ENCODE assay signal across 9 cellular contexts in the genomic region with DNA sequence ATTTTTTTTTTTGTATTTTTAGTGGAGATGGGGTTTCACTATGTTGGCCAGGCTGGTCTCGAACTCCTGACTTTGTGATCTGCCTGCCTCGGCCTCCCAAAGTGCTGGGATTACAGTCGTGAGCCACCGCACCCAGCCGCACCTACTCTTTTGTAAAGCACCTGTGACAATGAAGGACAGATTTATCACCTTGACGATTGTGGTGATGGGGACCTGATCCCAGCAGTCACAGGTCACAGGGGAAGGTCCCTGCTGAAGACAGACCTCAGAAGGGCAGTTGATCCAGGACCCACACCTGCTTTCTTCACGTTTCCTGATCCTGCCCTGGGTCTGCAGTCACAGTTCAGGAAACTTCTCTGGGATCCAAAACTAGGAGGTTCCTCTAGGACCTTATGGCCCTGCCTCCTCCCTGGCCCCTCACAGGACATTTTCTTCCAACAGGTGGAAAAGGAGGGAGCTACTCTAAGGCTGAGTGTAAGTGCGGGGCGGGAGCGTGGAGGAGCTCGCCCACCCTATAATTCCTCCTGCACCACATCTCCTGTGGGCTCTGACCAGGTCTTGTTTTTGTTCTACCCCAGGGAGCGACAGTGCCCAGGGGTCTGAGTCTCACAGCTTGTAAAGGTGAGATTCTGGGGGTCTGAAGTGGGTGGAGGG. TPM values are rescaled to one million over a fixed set of nuclear protein-coding genes. Genes with fewer than 3 reads are reported as not detected.
DNase-seq lines count a peak whose midpoint lies in the region; ATAC-seq, FAIRE-seq and TF ChIP-seq lines count a peak whose summit lies in the region.
"Had no signal": no experiment of that assay in that cellular context is flagged by ENCODE, and none has a peak within 500 bp of the region (broad histone marks: within the 10 kb centered on the region; RNA-seq: fewer than 3 reads in every experiment).

No MANE protein-coding gene starts in this region.

- DNase-seq in stimulated activated CD4-positive, alpha-beta T cell treated with anti-CD3 and anti-CD28 coated beads, Interleukin-15, amount 100 ng/mL, for 24 hours, result peak; percentile 34
- DNase-seq in stimulated activated CD4-positive, alpha-beta T cell treated with anti-CD3 and anti-CD28 coated beads, Interleukin-2, amount 100 ng/mL, for 48 hours, result no peak
- no peak for DNase-seq in GM12878 (ENCODE audit: low read depth, low spot score)
- DNase-seq in pons (ENCODE audit: low spot score), result no peak
- no peak for DNase-seq in adrenal gland
- DNase-seq in cerebellar cortex (ENCODE audit: low spot score), result no peak
- DNase-seq: retina had no signal

- no TSS peak for BruUV-seq in GM12878 (replicated peaks; lab: Mats Ljungman, UMichigan)

- H3K9me3 ChIP-seq in GM12878 (replicated peaks; ENCODE audit: control insufficient read depth, insufficient read depth, low read length), result no peaks in the 10 kb centered on the region
- H3K9me3 ChIP-seq in adrenal gland (replicated peaks in 1 of 3), result no peaks in the 10 kb centered on the region

- FAIRE-seq in GM12878 (lab: Jason Lieb, UNC), result no peak

- peaks cover 17% of the 10 kb centered on the region for H3K36me3 Mint-ChIP-seq in nephron (ENCODE audit: low read depth)

- CTCF ChIA-PET in GM12878 (lab: Yijun Ruan, JAX), result interaction anchor here (0.6 to 8.0 kb wide), 9 partner anchors 8 to 695 kb away, joined by 3 to 93 read pairs (median 4); no protein-coding TSS in a partner anchor

- peak overlapping the region; percentile 3; the same call in 1 of the 2 replicates for H3K9ac ChIP-seq in GM12878 (ENCODE audit: control insufficient read depth, insufficient read depth, low read length)

- WGBS in GM12878 (ENCODE audit: insufficient coverage, insufficient replicate concordance, low lambda C conversion rate, missing lambda C conversion rate), result 8% methylated on average over 12 of the region's 12 CpGs
- WGBS in adrenal gland, 4 donors, result 75 to 92% (median 81%) methylated on average over 11 to 12 of the region's 12 CpGs

- peaks cover 34% of the 10 kb centered on the region for H3K79me2 ChIP-seq in GM12878 (ENCODE audit: control insufficient read depth, insufficient read depth, low read length)

- no peaks in the 10 kb centered on the region for H3K9me3 Mint-ChIP-seq in nephron

- SMC1A ChIA-PET in GM12878 (lab: Charles Lee; ENCODE audit: uncharacterized antibody, unreplicated experiment), result interaction anchor here (1.2 to 6.0 kb wide), 5 partner anchors 10 to 40 kb away, joined by 4 to 49 read pairs (median 14); no protein-coding TSS in a partner anchor

- intact Hi-C loops in GM12878 (cut with micrococcal nuclease; ENCODE audit: unreplicated experiment), result no loop called here
- intact Hi-C loops in adrenal gland (cut with DNase I), result no loop called here

- peaks cover 4% of the 10 kb centered on the region for H4K20me1 ChIP-seq in GM12878 (ENCODE audit: control insufficient read depth, insufficient read depth)

- H3K27me3 ChIP-seq in GM12878 (replicated peaks in 1 of 2; ENCODE audit: control insufficient read depth in 2 of 2, insufficient read depth in 2 of 2, low read length in 1 of 2) (no peaks in the 10 kb centered on the region), adrenal gland (no peaks in the 10 kb centered on the region)

- in situ Hi-C loops in GM12878 (cut with MboI), result loop anchor here (5.0 kb wide), 1 partner anchor 40 kb away; no protein-coding TSS in a partner anchor

- RAD21 ChIA-PET in GM12878 (lab: Charles Lee; ENCODE audit: unreplicated experiment), result interaction anchor here (1.1 to 3.5 kb wide), 4 partner anchors 24 to 50 kb away, joined by 4 to 21 read pairs (median 12); no protein-coding TSS in a partner anchor

- H3K27me3 Mint-ChIP-seq in nephron (ENCODE audit: low read depth), result peaks cover 11% of the 10 kb centered on the region

- POLR2A ChIA-PET in GM12878 (lab: Charles Lee), result interaction anchor here (0.6 to 2.7 kb wide), 4 partner anchors 24 to 657 kb away, joined by 3 to 9 read pairs (median 8); no protein-coding TSS in a partner anchor

- no peak for ATAC-seq in GM12878
- ATAC-seq in HG02759 (IDR thresholded peaks at IDR 0.05; ENCODE audit: unreplicated experiment), result no peak

- H3K4me3 Mint-ChIP-seq in nephron, result peak overlapping the region; percentile 67 to 73 (median 72)

- H3K4me3 ChIP-seq in GM12878, result peak overlapping the region; percentile 94
- H3K4me3 ChIP-seq in adrenal gland, result peak overlapping the region in 1 of 4 donors; percentile 93

- no peak for TF ChIP-seq EP300 in GM12878 (IDR thresholded peaks at IDR 0.05; ENCODE audit: borderline replicate concordance in 1 of 2, control insufficient read depth in 1 of 2, low read depth in 2 of 2, low read length in 2 of 2)

- H3K36me3 ChIP-seq in GM12878 (ENCODE audit: control insufficient read depth in 2 of 2, insufficient read depth in 2 of 2, low read length in 1 of 2) (peaks cover 20 to 37% of the 10 kb centered on the region in 2 experiments), adrenal gland (replicated peaks in 1 of 2) (peaks cover 0 to 39% of the 10 kb centered on the region in 2 donors)

- H2AFZ ChIP-seq in GM12878 (ENCODE audit: control insufficient read depth, low read depth, low read length), result no peak overlapping the region

- no peak overlapping the region for H3K27ac Mint-ChIP-seq in nephron

- H3K27ac ChIP-seq in GM12878 (ENCODE audit: control insufficient read depth, insufficient read depth), result no peak overlapping the region
- H3K27ac ChIP-seq in adrenal gland, result no peak overlapping the region

- H3K4me1 Mint-ChIP-seq in nephron, result peaks cover 20% of the 10 kb centered on the region

- H3K4me1 ChIP-seq in GM12878 (ENCODE audit: control insufficient read depth, insufficient read depth, low read length), result peaks cover 18% of the 10 kb centered on the region
- H3K4me1 ChIP-seq in adrenal gland (replicated peaks in 1 of 2), result peaks cover 0 to 8% of the 10 kb centered on the region in 2 donors

- TF ChIP-seq CTCF in GM12878 (IDR thresholded peaks at IDR 0.05 in 2 of 3, conservative IDR thresholded peaks at IDR 0.05 in 1 of 3; ENCODE audit: control insufficient read depth in 2 of 3, extremely low read depth in 1 of 3, insufficient read depth in 1 of 3, low read depth in 3 of 3, low read length in 3 of 3), result no peak
- TF ChIP-seq CTCF in nephron (IDR thresholded peaks at IDR 0.05; ENCODE audit: unreplicated experiment in 3 of 3), result no peak
- no peak for TF ChIP-seq CTCF in adrenal gland (IDR thresholded peaks at IDR 0.05)

- TF ChIP-seq POLR2A in GM12878 (IDR thresholded peaks at IDR 0.05; ENCODE audit: low read depth, low read length) (peak; percentile 60; the same call in 1 of the 2 replicates), adrenal gland (IDR thresholded peaks at IDR 0.05) (no peak)

- H3K4me2 ChIP-seq in GM12878 (ENCODE audit: control insufficient read depth, insufficient read depth), result peak overlapping the region; percentile 94

- TF ChIP-seq RAD21 in GM12878 (IDR thresholded peaks at IDR 0.05; ENCODE audit: insufficient read depth, low read depth, low read length), result no peak

TF ChIP-seq in GM12878, 131 proteins besides CTCF, POLR2A, EP300 and RAD21:
- TF ChIP-seq TCF12 (IDR thresholded peaks at IDR 0.05; ENCODE audit: low read depth, low read length) (no peak), POLR2AphosphoS5 (IDR thresholded peaks at IDR 0.05; ENCODE audit: low read length) (peak; percentile 49; the same call in 1 of the 2 replicates), POLR2AphosphoS2 (IDR thresholded peaks at IDR 0.05; ENCODE audit: low read depth, low read length) (peak; percentile 65; the same call in 1 of the 2 replicates), SMAD5 (IDR thresholded peaks at IDR 0.05; ENCODE audit: low read depth) (peak; percentile 13; the same call in 1 of the 2 replicates), RELB (IDR thresholded peaks at IDR 0.05; ENCODE audit: low read depth) (no peak)

RNA-seq across cellular contexts. Expression of gene HLA-E, which starts 2.8 kb away (rescaled TPM):
- 370 and 377 TPM in 2 replicates for total RNA-seq in GM12878 (2013; cell fraction: nucleolus; rRNA removed)
- total RNA-seq in GM12878 (2014; rRNA removed) (483 and 499 TPM in 2 replicates), GM12878 (2014; rRNA removed; fragmentation: Illumina TruSeq; extraction: Trizol) (262 and 265 TPM in 2 replicates), GM12878 (2021) (390 and 409 TPM in 2 replicates), adrenal gland (100 to 1,000 TPM; 289 to 667 (median 377) TPM)
- polyA plus RNA-seq in GM12878 (2011; ENCODE audit: low read depth), result 300 TPM
- polyA plus RNA-seq in GM12878 (2011; rRNA removed) (259 and 321 TPM in 2 replicates), GM12878 (2014; fragmentation: Illumina TruSeq; extraction: Trizol) (157 and 256 TPM in 2 replicates), GM12878 (2014; fragmentation: Nextera tagmentation; extraction: Ambion mirVana) (10 to 100 TPM; 35.1 to 62.3 TPM), GM12878 (2014; rRNA removed) (480 and 510 TPM in 2 replicates), GM12878 (2016; fragmentation: Nextera tagmentation; extraction: Ambion mirVana) (100 to 1,000 TPM; 251 to 272 TPM), adrenal gland (100 to 1,000 TPM; 126 to 285 (median 261) TPM)
- 371 and 460 TPM in 2 replicates for polyA plus RNA-seq in GM12878 (2011; cell fraction: cytosol; rRNA removed)
- polyA plus RNA-seq in GM12878 (2011; cell fraction: nucleus; rRNA removed), result 254 and 282 TPM in 2 replicates
- polyA plus RNA-seq in GM12878 (2012), result 497 and 532 TPM in 2 replicates
- polyA minus RNA-seq in GM12878 (2011; rRNA and poly(A)+ RNA removed), result 217 and 352 TPM in 2 replicates
- 109 and 129 TPM in 2 replicates for polyA minus RNA-seq in GM12878 (2011; cell fraction: cytosol; rRNA and poly(A)+ RNA removed)
- polyA minus RNA-seq in GM12878 (2011; cell fraction: nucleus; rRNA and poly(A)+ RNA removed), result 98.8 and 156 TPM in 2 replicates
